ENCODE assay signal across 21 cellular contexts in the genomic region with DNA sequence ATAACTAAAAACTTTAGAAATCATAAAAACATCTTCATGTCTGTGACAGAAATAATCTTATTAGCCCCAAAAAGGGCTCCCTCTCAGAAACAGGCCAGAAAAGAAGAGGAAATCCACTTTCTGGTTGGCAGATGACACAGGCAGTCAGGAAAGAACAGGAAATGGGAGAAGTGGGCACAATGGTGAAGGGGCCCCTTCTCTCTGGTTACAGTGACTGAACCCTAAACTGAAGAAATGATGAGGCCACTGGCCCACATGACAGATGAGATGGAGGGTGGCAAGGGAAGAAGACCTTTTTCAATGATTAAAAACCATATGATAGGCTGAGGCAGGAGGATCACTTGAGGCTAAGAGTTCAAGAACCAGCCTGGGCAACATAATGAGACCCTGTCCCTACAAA.
"Had no signal": no experiment of that assay in that cellular context is flagged by ENCODE, and none has a peak within 500 bp of the region (broad histone marks: within the 10 kb centered on the region; RNA-seq: fewer than 3 reads in every experiment).

No MANE protein-coding gene starts in this region.

- H3K4me3 ChIP-seq: adrenal gland, gastrocnemius medialis, spleen, testis had no signal

- H3K27ac ChIP-seq: adrenal gland, epithelial cell of prostate, testis, WERI-Rb-1 had no signal

- H3K27me3 Mint-ChIP-seq: central memory CD8-positive, alpha-beta T cell; dendritic cell treated with granulocyte-macrophage colony-stimulating factor and Interleukin-4, amounts not matched to agents 40 ng/mL and 50 ng/mL, for 4 days; effector memory CD8-positive, alpha-beta T cell; T-cell had no signal

- H3K9me3 ChIP-seq: adrenal gland, gastrocnemius medialis, spleen, testis had no signal

- H3K27me3 ChIP-seq: adrenal gland, gastrocnemius medialis, spleen, testis had no signal

- H3K27ac Mint-ChIP-seq: activated naive CD4-positive, alpha-beta T cell treated with anti-CD3 and anti-CD28 coated beads for 36 hours; dendritic cell treated with granulocyte-macrophage colony-stimulating factor and Interleukin-4, amounts not matched to agents 40 ng/mL and 50 ng/mL, for 4 days; effector memory CD8-positive, alpha-beta T cell; nephron; T-cell had no signal

- H3K9me3 Mint-ChIP-seq: activated naive CD4-positive, alpha-beta T cell treated with anti-CD3 and anti-CD28 coated beads for 36 hours; activated T-cell treated with anti-CD3 and anti-CD28 coated beads, Interleukin-2, amount 50 U/mL, for 4 hours; central memory CD8-positive, alpha-beta T cell; dendritic cell treated with granulocyte-macrophage colony-stimulating factor and Interleukin-4, amounts not matched to agents 40 ng/mL and 50 ng/mL, for 4 days; effector memory CD8-positive, alpha-beta T cell; nephron; T-cell had no signal

- H3K4me1 Mint-ChIP-seq: central memory CD8-positive, alpha-beta T cell had no signal

- DNase-seq: activated CD4-positive, alpha-beta T cell treated with anti-CD3 and anti-CD28 coated beads for 48 hours; activated naive CD4-positive, alpha-beta T cell treated with anti-CD3 and anti-CD28 coated beads for 36 hours; activated T-cell treated with anti-CD3 and anti-CD28 coated beads, Interleukin-2, amount 50 U/mL, for 4 hours; adrenal gland; effector memory CD8-positive, alpha-beta T cell; gastrocnemius medialis; islet precursor cell; mesenchymal stem cell; spleen; stimulated activated CD4-positive, alpha-beta T cell treated with anti-CD3 and anti-CD28 coated beads, Interleukin-1b, Interleukin-23, amount 100 ng/mL, for 48 hours; stimulated activated naive CD4-positive, alpha-beta T cell treated with Interleukin-2 at 50 U/mL for 16 hours; T-cell; T1000; testis; WERI-Rb-1 had no signal

- ATAC-seq: activated T-cell treated with anti-CD3 and anti-CD28 coated beads, Interleukin-2, amount 50 U/mL, for 4 hours; effector memory CD8-positive, alpha-beta T cell; gastrocnemius medialis; left lobe of liver; sciatic nerve; T-cell had no signal

- H3K4me1 ChIP-seq: adrenal gland had no signal

- H3K36me3 ChIP-seq: adrenal gland, WERI-Rb-1 had no signal

- H3K4me3 Mint-ChIP-seq: activated naive CD4-positive, alpha-beta T cell treated with anti-CD3 and anti-CD28 coated beads for 36 hours; activated T-cell treated with anti-CD3 and anti-CD28 coated beads, Interleukin-2, amount 50 U/mL, for 4 hours; central memory CD8-positive, alpha-beta T cell; dendritic cell treated with granulocyte-macrophage colony-stimulating factor and Interleukin-4, amounts not matched to agents 40 ng/mL and 50 ng/mL, for 4 days; effector memory CD8-positive, alpha-beta T cell; nephron; T-cell had no signal
